ENCODE assay signal across 8 cellular contexts in genomic region chr2:70088508-70089219, GRCh38. TPM values are rescaled to one million over a fixed set of nuclear protein-coding genes. Genes with fewer than 3 reads are reported as not detected.
A peak's percentile ranks its signal among the peaks of the same experiment; 100 is the strongest.
DNase-seq lines count a peak whose midpoint lies in the region; ATAC-seq and TF ChIP-seq lines count a peak whose summit lies in the region.

No MANE protein-coding gene starts in this region.

- H3K27ac ChIP-seq in mesodermal cell (ENCODE audit: low read depth, low read length, severe bottlenecking): peak overlapping the region; percentile 100

- H3K9me3 ChIP-seq in mesodermal cell (ENCODE audit: control insufficient read depth, low read length): no peaks in the 10 kb centered on the region

- H3K4me3 ChIP-seq in NB4 (ENCODE audit: low read depth, low read length) (peak overlapping the region; percentile 91), astrocyte of the spinal cord (ENCODE audit: low read depth, low read length) (peak overlapping the region; percentile 86), mesodermal cell (ENCODE audit: extremely low read depth, insufficient read depth, low read length, poor library complexity, severe bottlenecking) (peak overlapping the region; percentile 96)

- TF ChIP-seq CTCF in NB4 (IDR thresholded peaks at IDR 0.05; ENCODE audit: low read depth, low read length) (no peak), astrocyte of the spinal cord (IDR thresholded peaks at IDR 0.05; ENCODE audit: low read depth, low read length) (no peak)

- in situ Hi-C loops in astrocyte of the spinal cord (cut with HindIII; ENCODE audit: low sequenced_read_pairs): no loop called here

- ATAC-seq in HG03565 (IDR thresholded peaks at IDR 0.05; ENCODE audit: unreplicated experiment): no peak
- no peak for ATAC-seq in GM18861 (IDR thresholded peaks at IDR 0.05; ENCODE audit: unreplicated experiment)

- TF ChIP-seq POLR2A in NB4 (IDR thresholded peaks at IDR 0.05; ENCODE audit: extremely low read depth, insufficient read length): no peak

- peaks cover 18% of the 10 kb centered on the region for H3K4me1 ChIP-seq in mesodermal cell (ENCODE audit: control insufficient read depth, insufficient read depth, low read length, poor library complexity, severe bottlenecking)

- 0 to 1% methylated on average over 8 to 9 of the region's 11 CpGs for WGBS in mesodermal cell (ENCODE audit: insufficient coverage in 2 of 2), 2 experiments

- DNase-seq in DMS 273 treated with DMSO at 0.1 percent for 48 hours (lab: John Stamatoyannopoulos, UW) (peak; percentile 84), NB4 (ENCODE audit: low read depth) (no peak), astrocyte of the spinal cord (ENCODE audit: low read depth, low spot score) (no peak), DMS53 (lab: John Stamatoyannopoulos, UW) (no peak), amygdala (lab: John Stamatoyannopoulos, UW) (no peak)

- peaks cover 28% of the 10 kb centered on the region for H3K36me3 ChIP-seq in mesodermal cell (ENCODE audit: control insufficient read depth, insufficient read depth, low read length)

RNA-seq across cellular contexts. Expression of gene PCBP1, which starts 1.4 kb away (rescaled TPM):
- 305 TPM for polyA plus RNA-seq in mesodermal cell (2013, experiment 1 of 2)
- 286 TPM for polyA plus RNA-seq in mesodermal cell (2013, experiment 2 of 2)
